In the genomic region with DNA sequence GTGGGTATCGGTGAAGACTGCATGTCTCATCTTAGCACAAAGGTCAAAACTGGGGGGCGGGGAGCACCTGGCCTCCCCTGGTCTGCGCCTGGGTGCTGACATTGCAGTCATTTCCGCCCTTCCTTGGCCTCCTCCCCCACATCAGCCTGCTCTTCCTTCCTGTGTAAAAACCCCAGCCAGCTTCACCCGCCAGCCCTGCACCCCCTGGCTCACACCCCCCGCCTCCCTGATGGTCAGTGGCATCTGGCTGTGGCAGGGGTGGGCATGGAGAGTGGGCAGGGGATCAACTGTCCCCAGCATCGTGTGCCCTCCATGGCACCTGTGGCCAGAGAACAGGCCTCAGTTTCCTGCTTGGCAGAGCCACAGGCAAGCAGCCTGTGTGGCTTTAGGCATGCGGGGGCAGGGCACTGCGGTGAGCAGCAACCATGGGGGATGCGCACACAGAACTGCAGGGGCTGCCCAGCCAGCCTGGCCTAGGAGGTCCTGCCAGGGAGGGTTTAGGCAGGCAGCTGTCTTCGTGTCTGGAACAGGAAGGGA, we compare ENCODE assay signal across 8 cellular contexts. TPM values are rescaled to one million over a fixed set of nuclear protein-coding genes. Genes with fewer than 3 reads are reported as not detected.
DNase-seq lines count a peak whose midpoint lies in the region; ATAC-seq and TF ChIP-seq lines count a peak whose summit lies in the region.

No MANE protein-coding gene starts in this region.

- no peak for TF ChIP-seq POLR2A in prostate gland (IDR thresholded peaks at IDR 0.05)

- peak overlapping the region; percentile 98 for H3K27ac Mint-ChIP-seq in activated CD8-positive, alpha-beta memory T cell treated with anti-CD3 and anti-CD28 coated beads, Interleukin-2, amount 10 ng/mL, durations not matched to agents 7 days and 5 days

- H3K27me3 ChIP-seq in BLaER1 (no peaks in the 10 kb centered on the region), heart right ventricle (no peaks in the 10 kb centered on the region), prostate gland (replicated peaks; ENCODE audit: insufficient read depth) (no peaks in the 10 kb centered on the region)

- H4K20me1 ChIP-seq in BLaER1: no peaks in the 10 kb centered on the region

- no peaks in the 10 kb centered on the region for H3K27me3 Mint-ChIP-seq in activated CD8-positive, alpha-beta memory T cell treated with anti-CD3 and anti-CD28 coated beads, Interleukin-2, amount 10 ng/mL, durations not matched to agents 7 days and 5 days

- H3K4me1 ChIP-seq in BLaER1 (peaks cover 80% of the 10 kb centered on the region), heart right ventricle (peaks cover 42 to 98% (median 85%) of the 10 kb centered on the region in 9 donors), prostate gland (replicated peaks) (no peaks in the 10 kb centered on the region)

- WGBS in heart right ventricle, 2 donors: 48 to 70% methylated on average over 11 of the region's 11 CpGs
- 69% methylated on average over 11 of the region's 11 CpGs for WGBS in prostate gland

- intact Hi-C loops in heart right ventricle (cut with DNase I) (no loop called here), sciatic nerve (cut with DNase I) (no loop called here), prostate gland (cut with DNase I) (no loop called here)

- peaks cover 57% of the 10 kb centered on the region for H3K36me3 Mint-ChIP-seq in activated CD8-positive, alpha-beta memory T cell treated with anti-CD3 and anti-CD28 coated beads, Interleukin-2, amount 10 ng/mL, durations not matched to agents 7 days and 5 days

- peak overlapping the region; percentile 97 for H3K4me2 ChIP-seq in BLaER1

- H3K36me3 ChIP-seq in BLaER1 (peaks cover 67% of the 10 kb centered on the region), heart right ventricle (peaks cover 0 to 70% (median 13%) of the 10 kb centered on the region in 9 donors), prostate gland (peaks cover 0 to 3% of the 10 kb centered on the region in 2 donors)

- H3K9me3 ChIP-seq in BLaER1 (no peaks in the 10 kb centered on the region), heart right ventricle (no peaks in the 10 kb centered on the region), prostate gland (no peaks in the 10 kb centered on the region)

- H3K4me3 ChIP-seq in BLaER1: peak overlapping the region; percentile 54
- peak overlapping the region in 1 of 10 donors; percentile 13 for H3K4me3 ChIP-seq in heart right ventricle
- no peak overlapping the region for H3K4me3 ChIP-seq in prostate gland

- ATAC-seq in GM21423 (IDR thresholded peaks at IDR 0.05; ENCODE audit: unreplicated experiment): peak; percentile 79
- peak; percentile 73 for ATAC-seq in activated CD8-positive, alpha-beta memory T cell treated with anti-CD3 and anti-CD28 coated beads, Interleukin-2, amount 10 ng/mL, durations not matched to agents 7 days and 5 days
- peak in 4 of 8 donors; percentile 8 to 36 (median 21) for ATAC-seq in heart right ventricle
- ATAC-seq in sciatic nerve: no peak

- CTCF ChIA-PET in activated CD8-positive, alpha-beta memory T cell treated with anti-CD3 and anti-CD28 coated beads, Interleukin-2, amount 10 ng/mL, durations not matched to agents 7 days and 5 days (lab: Charles Lee): interaction anchor here (0.9 to 9.0 kb wide), 9 partner anchors 7 to 254 kb away, joined by 3 to 88 read pairs (median 4); partner anchors contain the start of genes FBXO47, LASP1 and LASP1NB

- H3K4me1 Mint-ChIP-seq in activated CD8-positive, alpha-beta memory T cell treated with anti-CD3 and anti-CD28 coated beads, Interleukin-2, amount 10 ng/mL, durations not matched to agents 7 days and 5 days: peaks cover 74% of the 10 kb centered on the region

- H3K9ac ChIP-seq in BLaER1: peak overlapping the region; percentile 80

- H3K27ac ChIP-seq in BLaER1 (peak overlapping the region; percentile 98), heart right ventricle (peak overlapping the region; percentile 3 to 86 (median 68)), prostate gland (no peak overlapping the region)

- no peaks in the 10 kb centered on the region for H3K9me3 Mint-ChIP-seq in activated CD8-positive, alpha-beta memory T cell treated with anti-CD3 and anti-CD28 coated beads, Interleukin-2, amount 10 ng/mL, durations not matched to agents 7 days and 5 days (ENCODE audit: low read depth)

- H3K4me3 Mint-ChIP-seq in activated CD8-positive, alpha-beta memory T cell treated with anti-CD3 and anti-CD28 coated beads, Interleukin-2, amount 10 ng/mL, durations not matched to agents 7 days and 5 days: peak overlapping the region; percentile 70

- DNase-seq in LHCN-M2 (ENCODE audit: low read depth) (peak; percentile 91), heart right ventricle (peak in 1 of 2 donors; percentile 43), sciatic nerve (ENCODE audit: low spot score) (no peak), prostate gland (ENCODE audit: low spot score) (no peak)
- DNase-seq in activated CD8-positive, alpha-beta memory T cell treated with anti-CD3 and anti-CD28 coated beads, Interleukin-2, amount 10 ng/mL, durations not matched to agents 7 days and 5 days: peak; percentile 94
- peak; percentile 78 to 88 for DNase-seq in stimulated activated CD4-positive, alpha-beta T cell treated with anti-CD3 and anti-CD28 coated beads, Interleukin-4, amount 100 ng/mL, for 4 hours

- no peak for TF ChIP-seq CTCF in heart right ventricle (IDR thresholded peaks at IDR 0.05)
- TF ChIP-seq CTCF in prostate gland (IDR thresholded peaks at IDR 0.05): no peak

RNA-seq across cellular contexts. Expression of gene LASP1, which starts 29.0 kb away (rescaled TPM):
- total RNA-seq in LHCN-M2 (2014; rRNA removed): 299 and 362 TPM in 2 replicates
- polyA plus RNA-seq in LHCN-M2 (2012): 456 TPM
- total RNA-seq in activated CD8-positive, alpha-beta memory T cell treated with anti-CD3 and anti-CD28 coated beads, Interleukin-2, amount 10 ng/mL, durations not matched to agents 7 days and 5 days: 100 to 1,000 TPM; 208 to 239 TPM
- 10 to 100 TPM; 19.5 to 56.9 (median 23.0) TPM for total RNA-seq in heart right ventricle
- 10 to 100 TPM; 21.3 to 25.4 TPM for polyA plus RNA-seq in heart right ventricle
- total RNA-seq in sciatic nerve: 127 TPM
- 10 to 100 TPM; 61.8 to 93.4 TPM for total RNA-seq in prostate gland

RNA-seq across cellular contexts. Expression of gene RPL23, which starts 45.4 kb away (rescaled TPM):
- total RNA-seq in LHCN-M2 (2014; rRNA removed) (945 and 978 TPM in 2 replicates), heart right ventricle (100 to 1,000 TPM; 725 to 991 (median 835) TPM), sciatic nerve (1,106 TPM), prostate gland (1,000 to 10,000 TPM; 1,006 to 2,029 TPM)
- 2,218 TPM for polyA plus RNA-seq in LHCN-M2 (2012)
- 1,000 to 10,000 TPM in 1 of 2 experiments, 100 to 1,000 TPM in 1; 831 to 1,130 TPM for total RNA-seq in activated CD8-positive, alpha-beta memory T cell treated with anti-CD3 and anti-CD28 coated beads, Interleukin-2, amount 10 ng/mL, durations not matched to agents 7 days and 5 days
- polyA plus RNA-seq in heart right ventricle: 1,000 to 10,000 TPM; 1,798 to 2,733 TPM

Comparison
In these comparisons a context has a peak if more than half of its experiments do, and no peak if none do; other contexts are left out.
1. H3K27ac ChIP-seq: peak in BLaER1 (single experiment) and heart right ventricle (10 of 10); none in prostate gland (0 of 2).
2. DNase-seq: peak in LHCN-M2 (single experiment), activated CD8-positive, alpha-beta memory T cell treated with anti-CD3 and anti-CD28 coated beads, Interleukin-2, amount 10 ng/mL, durations not matched to agents 7 days and 5 days (single experiment) and stimulated activated CD4-positive, alpha-beta T cell treated with anti-CD3 and anti-CD28 coated beads, Interleukin-4, amount 100 ng/mL, for 4 hours (2 of 2); none in sciatic nerve (single experiment) and prostate gland (single experiment).